ENCODE assay signal across 7 cellular contexts in the genomic region with DNA sequence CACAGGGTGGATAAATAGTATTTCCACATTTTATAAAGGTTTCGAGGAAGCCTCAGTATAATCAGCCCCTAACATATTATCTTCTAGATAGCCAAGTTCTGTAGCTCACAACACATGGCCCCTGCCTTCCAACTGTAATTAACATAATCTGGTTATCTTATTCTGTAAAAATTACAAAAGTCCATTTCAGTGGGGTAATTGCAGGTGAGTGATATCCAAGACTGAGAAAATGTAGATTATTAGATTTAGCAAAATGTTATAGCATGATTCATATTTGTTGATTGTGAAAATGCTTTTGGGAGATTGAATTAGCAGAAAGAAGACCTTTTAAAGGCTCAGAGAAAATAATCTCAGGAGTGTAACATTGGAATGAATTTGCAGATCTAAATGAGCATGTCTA.
"Had no signal": no experiment of that assay in that cellular context is flagged by ENCODE, and none has a peak within 500 bp of the region (broad histone marks: within the 10 kb centered on the region; RNA-seq: fewer than 3 reads in every experiment).

No MANE protein-coding gene starts in this region.

- H3K4me1 ChIP-seq: HAP-1 had no signal

- DNase-seq: GM23248, GOT3, H7, HFFc6 had no signal

- H2AFZ ChIP-seq: GM23248 had no signal

- H3K36me3 Mint-ChIP-seq: IgD-negative memory B cell had no signal

- H3K9me3 ChIP-seq: HAP-1 had no signal

- H3K9me3 Mint-ChIP-seq: HFFc6 had no signal

- H3K4me3 ChIP-seq: GM23248, HAP-1 had no signal

- H3K4me1 Mint-ChIP-seq: IgD-negative memory B cell had no signal

- H3K27ac ChIP-seq: GM23248, HL-60 had no signal

- H3K4me3 Mint-ChIP-seq: HFFc6, IgD-negative memory B cell had no signal

- H3K27ac Mint-ChIP-seq: HFFc6, IgD-negative memory B cell had no signal

- H3K9ac ChIP-seq: GM23248 had no signal

- H3K27me3 Mint-ChIP-seq: IgD-negative memory B cell had no signal

- H3K36me3 ChIP-seq: HAP-1 had no signal
